Comparison of ENCODE assay signal across 28 cellular contexts in the genomic region with DNA sequence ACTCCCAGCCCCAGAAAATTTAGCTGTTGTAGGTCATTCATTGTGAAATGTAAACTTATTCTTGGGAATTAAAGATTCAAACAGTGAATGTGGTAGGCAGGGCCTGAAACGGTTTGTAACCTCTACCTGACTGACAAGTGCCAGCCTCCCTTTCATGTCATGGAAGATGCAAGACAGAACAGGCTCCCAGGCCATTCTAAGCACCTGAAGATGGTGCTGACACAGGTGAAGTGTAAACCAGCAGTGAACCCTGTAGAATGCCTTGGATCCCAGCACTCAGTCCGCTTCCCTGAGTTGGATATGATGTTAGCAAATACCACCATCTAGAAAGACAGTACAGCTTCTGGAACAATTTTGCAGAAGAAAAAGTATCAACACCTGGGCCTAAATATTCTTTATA. TPM values are rescaled to one million over a fixed set of nuclear protein-coding genes. Genes with fewer than 3 reads are reported as not detected.
"Had no signal": no experiment of that assay in that cellular context is flagged by ENCODE, and none has a peak within 500 bp of the region (broad histone marks: within the 10 kb centered on the region; RNA-seq: fewer than 3 reads in every experiment).

No MANE protein-coding gene starts in this region.

- H3K9me3 ChIP-seq: colonic mucosa, esophagus squamous epithelium, gastrocnemius medialis, heart right ventricle, left lung, lower lobe of right lung had no signal

- H3K4me1 Mint-ChIP-seq: endodermal cell, memory B cell had no signal

- H3K9me3 Mint-ChIP-seq: dendritic cell treated with granulocyte-macrophage colony-stimulating factor and Interleukin-4, amounts not matched to agents 40 ng/mL and 50 ng/mL, for 4 days; effector memory CD8-positive, alpha-beta T cell; endodermal cell; memory B cell; naive thymus-derived CD4-positive, alpha-beta T cell had no signal

- H3K4me3 ChIP-seq: colonic mucosa, esophagus squamous epithelium, gastrocnemius medialis, heart right ventricle, left lung, lower lobe of right lung had no signal

- H3K36me3 ChIP-seq: colonic mucosa, esophagus squamous epithelium, gastrocnemius medialis, heart right ventricle, left lung, lower lobe of right lung had no signal

- H3K4me1 ChIP-seq: colonic mucosa, gastrocnemius medialis, heart right ventricle, left lung, lower lobe of right lung had no signal

- DNase-seq: colonic mucosa; cortex of kidney; effector CD8-positive, alpha-beta T cell; effector memory CD8-positive, alpha-beta T cell; endodermal cell; erythroblast; esophagus squamous epithelium; foreskin fibroblast; foreskin melanocyte; gastrocnemius medialis; glutamatergic neuron; head of caudate nucleus; heart right ventricle; hippocampal formation; left cardiac atrium; left lung; left ventricle myocardium superior; lower lobe of right lung; mesendoderm; midbrain; naive thymus-derived CD4-positive, alpha-beta T cell had no signal

- H3K4me3 Mint-ChIP-seq: dendritic cell treated with granulocyte-macrophage colony-stimulating factor and Interleukin-4, amounts not matched to agents 40 ng/mL and 50 ng/mL, for 4 days; effector memory CD8-positive, alpha-beta T cell; endodermal cell; memory B cell; naive thymus-derived CD4-positive, alpha-beta T cell had no signal

- H3K36me3 Mint-ChIP-seq: memory B cell; naive thymus-derived CD4-positive, alpha-beta T cell had no signal

- H3K27ac ChIP-seq: colonic mucosa, epithelial cell of prostate, esophagus squamous epithelium, gastrocnemius medialis, heart right ventricle, left lung, lower lobe of right lung had no signal

- H3K27ac Mint-ChIP-seq: dendritic cell treated with granulocyte-macrophage colony-stimulating factor and Interleukin-4, amounts not matched to agents 40 ng/mL and 50 ng/mL, for 4 days; effector memory CD8-positive, alpha-beta T cell; endodermal cell; memory B cell; naive thymus-derived CD4-positive, alpha-beta T cell had no signal

- H3K27me3 ChIP-seq: colonic mucosa, esophagus squamous epithelium, gastrocnemius medialis had no signal

RNA-seq across cellular contexts. Expression of a gene that starts 19.3 kb away (rescaled TPM):
- total RNA-seq: dermis microvascular lymphatic vessel endothelial cell, glomerular endothelial cell, heart right ventricle, left cardiac atrium, left ventricle myocardium superior, lung microvascular endothelial cell, mucosa of gallbladder had no signal
- polyA plus RNA-seq: heart right ventricle; naive thymus-derived CD4-positive, alpha-beta T cell had no signal
